ENCODE assay signal across 8 cellular contexts in genomic region chr1:174114788-174115448, GRCh38. TPM values are rescaled to one million over a fixed set of nuclear protein-coding genes. Genes with fewer than 3 reads are reported as not detected.
DNase-seq lines count a peak whose midpoint lies in the region; ATAC-seq, FAIRE-seq and TF ChIP-seq lines count a peak whose summit lies in the region.

No MANE protein-coding gene starts in this region.

- no peaks in the 10 kb centered on the region for H3K27me3 ChIP-seq in CD4-positive, alpha-beta memory T cell (ENCODE audit: insufficient read depth, low read length)
- H3K27me3 ChIP-seq in K562 (ENCODE audit: control insufficient read depth in 2 of 2, insufficient read depth in 2 of 2, low read length in 2 of 2) (0 out of 5 replicates have a peak, but pooled peaks cover 0 to 4% of the 10 kb centered on the region in 2 experiments), testis (no peaks in the 10 kb centered on the region)

- TF ChIP-seq POLR2A in K562 (conservative IDR thresholded peaks at IDR 0.05), result no peak
- TF ChIP-seq POLR2A in testis (IDR thresholded peaks at IDR 0.05), result no peak

- H2AFZ ChIP-seq in K562 (ENCODE audit: low read depth, low read length), result peak overlapping the region; percentile 68; the same call in 1 of the 2 replicates

- H3K36me3 Mint-ChIP-seq in CD4-positive, alpha-beta memory T cell, result no peaks in the 10 kb centered on the region

- peaks cover 0 to 3% (median 2%) of the 10 kb centered on the region in 4 donors for H3K4me1 Mint-ChIP-seq in CD4-positive, alpha-beta memory T cell

- POLR2A ChIA-PET in CD4-positive, alpha-beta memory T cell (lab: Charles Lee; ENCODE audit: partially characterized antibody), result no interaction called here
- POLR2A ChIA-PET in K562 (lab: Yijun Ruan, JAX), result interaction anchor here (1.1 to 1.9 kb wide), 4 partner anchors 10 to 15 kb away, joined by 4 to 7 read pairs (median 4); no protein-coding TSS in a partner anchor

- BruUV-seq in K562 (replicated peaks; lab: Mats Ljungman, UMichigan), result no TSS peak

- intact Hi-C loops in CD4-positive, alpha-beta memory T cell (cut with micrococcal nuclease), result no loop called here
- intact Hi-C loops in K562 (cut with micrococcal nuclease) (no loop called here), kidney (cut with DNase I) (no loop called here), testis (cut with DNase I; ENCODE audit: low total_unique reads) (no loop called here)

- TF ChIP-seq CTCF in K562 (IDR thresholded peaks at IDR 0.05 in 2 of 3, conservative IDR thresholded peaks at IDR 0.05 in 1 of 3; ENCODE audit: insufficient read depth in 2 of 3, low read depth in 1 of 3, low read length in 3 of 3), result peak; percentile 62 to 86 (median 77)
- TF ChIP-seq CTCF in kidney (IDR thresholded peaks at IDR 0.05; ENCODE audit: borderline replicate concordance, extremely low read depth, insufficient read depth), result peak; percentile 59
- peak; percentile 6 to 64 (median 49) for TF ChIP-seq CTCF in testis (IDR thresholded peaks at IDR 0.05)

- CTCF ChIA-PET in CD4-positive, alpha-beta memory T cell (lab: Charles Lee; ENCODE audit: partially characterized antibody), result interaction anchor here (0.8 to 2.5 kb wide), 5 partner anchors 11 to 684 kb away, joined by 3 to 7 read pairs (median 3); no protein-coding TSS in a partner anchor
- CTCF ChIA-PET in K562 (lab: Yijun Ruan, JAX; ENCODE audit: low intra/inter-chr PET ratio), result no interaction called here

- no peak overlapping the region for H3K4me3 ChIP-seq in CD4-positive, alpha-beta memory T cell (ENCODE audit: low read length in 2 of 2)
- H3K4me3 ChIP-seq in K562, result no peak overlapping the region
- H3K4me3 ChIP-seq in kidney (ENCODE audit: low read length in 2 of 2), result no peak overlapping the region
- no peak overlapping the region for H3K4me3 ChIP-seq in testis

- H3K79me2 ChIP-seq in K562 (ENCODE audit: control insufficient read depth, insufficient read depth, low read length), result no peaks in the 10 kb centered on the region

- H3K4me2 ChIP-seq in K562 (ENCODE audit: insufficient read depth, low read length), result no peak overlapping the region

- H3K36me3 ChIP-seq in CD4-positive, alpha-beta memory T cell (ENCODE audit: insufficient read depth, low read length), result no peaks in the 10 kb centered on the region
- H3K36me3 ChIP-seq in K562 (ENCODE audit: control insufficient read depth, insufficient read depth, low read length) (no peaks in the 10 kb centered on the region), kidney (ENCODE audit: control insufficient read depth in 1 of 2, insufficient read depth in 2 of 2, low read length in 2 of 2) (no peaks in the 10 kb centered on the region), testis (ENCODE audit: low read depth, missing control alignments) (no peaks in the 10 kb centered on the region)

- H3K9ac ChIP-seq in K562 (ENCODE audit: insufficient read depth in 1 of 2, low read depth in 2 of 2, low read length in 2 of 2), result no peak overlapping the region
- no peak overlapping the region for H3K9ac ChIP-seq in kidney (ENCODE audit: low read length in 2 of 2)

- in situ Hi-C loops in K562 (cut with MboI), result no loop called here

- no peaks in the 10 kb centered on the region for H3K9me3 Mint-ChIP-seq in CD4-positive, alpha-beta memory T cell

- no peaks in the 10 kb centered on the region for H3K4me1 ChIP-seq in CD4-positive, alpha-beta memory T cell (ENCODE audit: insufficient read depth, low read length)
- H3K4me1 ChIP-seq in K562 (replicated peaks in 1 of 2; ENCODE audit: control insufficient read depth in 2 of 2, insufficient read depth in 2 of 2, low read length in 2 of 2) (no peaks in the 10 kb centered on the region), kidney (ENCODE audit: control insufficient read depth in 1 of 2, insufficient read depth in 1 of 2, low read depth in 1 of 2, low read length in 2 of 2) (peaks cover 0 to 2% of the 10 kb centered on the region in 2 donors), testis (no peaks in the 10 kb centered on the region)

- DNase-seq in CD4-positive, alpha-beta memory T cell, result peak in 4 of 5 donors; percentile 15 to 30 (median 23)
- peak; percentile 66 to 90 for DNase-seq in NOMO-1 (lab: John Stamatoyannopoulos, UW; ENCODE audit: unreplicated experiment in 2 of 2)
- peak; percentile 54 to 83 (median 58) for DNase-seq in K562 (ENCODE audit: extremely low read depth in 1 of 4, low spot score in 3 of 4)
- DNase-seq in kidney, result no peak
- DNase-seq in testis, result no peak

- no peak overlapping the region for H3K27ac ChIP-seq in CD4-positive, alpha-beta memory T cell (ENCODE audit: low read depth, low read length)
- H3K27ac ChIP-seq in K562 (ENCODE audit: extremely low read depth, low read depth, low read length) (no peak overlapping the region), kidney (ENCODE audit: low read depth in 2 of 2, low read length in 2 of 2) (no peak overlapping the region), testis (peak overlapping the region in 1 of 2 donors; percentile 27)

- ATAC-seq in GM18498 (IDR thresholded peaks at IDR 0.05; ENCODE audit: unreplicated experiment), result peak; percentile 59
- peak; percentile 88 for ATAC-seq in HG03469 (IDR thresholded peaks at IDR 0.05; ENCODE audit: unreplicated experiment)
- ATAC-seq in K562, result peak; percentile 99
- no peak for ATAC-seq in HG02840 (IDR thresholded peaks at IDR 0.05; ENCODE audit: low FRiP score, unreplicated experiment)

- FAIRE-seq in K562 (lab: Jason Lieb, UNC) (peak; percentile 98), kidney (lab: Jason Lieb, UNC) (no peak)

- WGBS in K562 (ENCODE audit: insufficient coverage, low coverage, missing lambda C conversion rate), result 41% methylated on average over 6 of the region's 6 CpGs
- 63 to 68% methylated on average over 6 of the region's 6 CpGs for WGBS in testis, 2 donors

- TF ChIP-seq EP300 in K562 (IDR thresholded peaks at IDR 0.05; ENCODE audit: low read length), result no peak

- H3K27me3 Mint-ChIP-seq in CD4-positive, alpha-beta memory T cell, result no peaks in the 10 kb centered on the region

- TF ChIP-seq RAD21 in K562 (CRISPR knock-in tag; conservative IDR thresholded peaks at IDR 0.05 in 1 of 2, IDR thresholded peaks at IDR 0.05 in 1 of 2), result peak in 1 of 2 experiments; percentile 56; a peak in 2 of 4 replicates

- no peaks in the 10 kb centered on the region for H4K20me1 ChIP-seq in K562 (replicated peaks; ENCODE audit: control insufficient read depth, insufficient read depth, low read length)

- H3K9me1 ChIP-seq in K562 (ENCODE audit: control insufficient read depth, insufficient read depth, low read length), result no peaks in the 10 kb centered on the region

- no peaks in the 10 kb centered on the region for H3K9me3 ChIP-seq in CD4-positive, alpha-beta memory T cell (ENCODE audit: control insufficient read depth in 1 of 2, low read length in 2 of 2)
- H3K9me3 ChIP-seq in K562 (replicated peaks; ENCODE audit: control insufficient read depth, insufficient read depth, low read depth, low read length), result no peaks in the 10 kb centered on the region
- no peaks in the 10 kb centered on the region for H3K9me3 ChIP-seq in kidney (ENCODE audit: control insufficient read depth in 1 of 2, low read length in 2 of 2)
- no peaks in the 10 kb centered on the region for H3K9me3 ChIP-seq in testis

- no peak overlapping the region for H3K27ac Mint-ChIP-seq in CD4-positive, alpha-beta memory T cell

- H3K4me3 Mint-ChIP-seq in CD4-positive, alpha-beta memory T cell, result no peak overlapping the region

TF ChIP-seq in K562, 482 proteins besides CTCF, POLR2A, EP300 and RAD21 (continues in another document):
- no peak for TF ChIP-seq ZBTB26 (CRISPR knock-in tag; IDR thresholded peaks at IDR 0.05)
- no peak for TF ChIP-seq CSDE1 (IDR thresholded peaks at IDR 0.05)

RNA-seq across cellular contexts. Expression of gene RABGAP1L, which starts 44.4 kb away (rescaled TPM):
- total RNA-seq in CD4-positive, alpha-beta memory T cell, result 100 to 1,000 TPM; 113 to 114 TPM
- 10 to 100 TPM; 75.7 to 80.6 TPM for polyA plus RNA-seq in CD4-positive, alpha-beta memory T cell
- 89.1 and 291 TPM in 2 replicates for total RNA-seq in K562 (2011; cell fraction: chromatin; rRNA removed; ENCODE audit: low replicate concordance)
- 36.2 and 52.6 TPM in 2 replicates for total RNA-seq in K562 (2011; cell fraction: nucleolus; rRNA removed)
- 84.4 and 92.0 TPM in 2 replicates for total RNA-seq in K562 (2011; cell fraction: nucleoplasm; rRNA removed)
- total RNA-seq in K562 (2014; rRNA removed), result 26.5 and 27.8 TPM in 2 replicates
- 44.9 and 49.7 TPM in 2 replicates for total RNA-seq in K562 (2014; rRNA removed; fragmentation: Illumina TruSeq; extraction: Trizol)
- total RNA-seq in K562 (2015; rRNA removed; fragmentation: Illumina TruSeq; extraction: Trizol), result 39.1 and 40.9 TPM in 2 replicates
- total RNA-seq in K562 (2021), result 29.9 and 32.2 TPM in 2 replicates
- polyA plus RNA-seq in K562 (2011; rRNA removed), result 23.8 and 26.7 TPM in 2 replicates
- 9.7 and 12.2 TPM in 2 replicates for polyA plus RNA-seq in K562 (2011; cell fraction: cytosol; rRNA removed)
- 22.1 and 29.9 TPM in 2 replicates for polyA plus RNA-seq in K562 (2011; cell fraction: nucleus; rRNA removed)
- polyA plus RNA-seq in K562 (2012), result 20.8 and 24.8 TPM in 2 replicates
- polyA plus RNA-seq in K562 (2014; fragmentation: Illumina TruSeq; extraction: Trizol), result 21.6 and 25.6 TPM in 2 replicates
- polyA plus RNA-seq in K562 (2014; fragmentation: Nextera tagmentation; extraction: Ambion mirVana), result 10 to 100 TPM; 16.5 to 19.0 TPM
- polyA plus RNA-seq in K562 (2014; rRNA removed), result 18.7 and 24.1 TPM in 2 replicates
- 106 and 144 TPM in 2 replicates for polyA minus RNA-seq in K562 (2011; rRNA and poly(A)+ RNA removed)
- 15.3 and 20.0 TPM in 2 replicates for polyA minus RNA-seq in K562 (2011; cell fraction: cytosol; rRNA and poly(A)+ RNA removed)
- 85.5 and 157 TPM in 2 replicates for polyA minus RNA-seq in K562 (2011; cell fraction: nucleus; rRNA and poly(A)+ RNA removed)
- 48.5 TPM for total RNA-seq in kidney
- polyA plus RNA-seq in kidney (ENCODE audit: insufficient read depth, low read depth, low replicate concordance), result 16.2 TPM
- total RNA-seq in testis, result 10 to 100 TPM; 40.5 to 53.1 TPM
- polyA plus RNA-seq in testis (ENCODE audit: insufficient read depth, low read depth, low replicate concordance), result 49.5 TPM

Comparison
In these comparisons a context has a peak if more than half of its experiments do, and no peak if none do; other contexts are left out.
1. DNase-seq: peak in CD4-positive, alpha-beta memory T cell (4 of 5), NOMO-1 (2 of 2) and K562 (4 of 4); none in kidney (single experiment) and testis (single experiment).
2. Peak in every context shown above with its lines, with median percentiles within 50 percentile points of each other: CTCF ChIP-seq.